In genomic region chr2:224927671-224928173, GRCh38 we compare ENCODE assay signal across 8 cellular contexts.
DNase-seq lines count a peak whose midpoint lies in the region; ATAC-seq and TF ChIP-seq lines count a peak whose summit lies in the region.

No MANE protein-coding gene starts in this region.

- peak overlapping the region; percentile 92 for H3K27ac Mint-ChIP-seq in activated CD4-positive, alpha-beta memory T cell treated with anti-CD3 and anti-CD28 coated beads, Interleukin-2, amount 10 ng/mL, durations not matched to agents 7 days and 5 days

- CTCF ChIA-PET in activated CD4-positive, alpha-beta memory T cell treated with anti-CD3 and anti-CD28 coated beads, Interleukin-2, amount 10 ng/mL, durations not matched to agents 7 days and 5 days (lab: Charles Lee), result interaction anchor here (1.4 to 2.7 kb wide), 10 partner anchors 9 to 74 kb away, joined by 4 to 13 read pairs (median 6); no protein-coding TSS in a partner anchor

- H3K9me3 Mint-ChIP-seq in activated CD4-positive, alpha-beta memory T cell treated with anti-CD3 and anti-CD28 coated beads, Interleukin-2, amount 10 ng/mL, durations not matched to agents 7 days and 5 days, result no peaks in the 10 kb centered on the region

- H3K27ac ChIP-seq in esophagus squamous epithelium, result peak overlapping the region; percentile 24 to 86 (median 70)

- WGBS in esophagus squamous epithelium, 2 donors, result 38 to 60% methylated on average over 5 to 6 of the region's 7 CpGs

- H3K4me3 ChIP-seq in Jurkat, Clone E6-1 (ENCODE audit: low read length), result no peak overlapping the region
- no peak overlapping the region for H3K4me3 ChIP-seq in esophagus squamous epithelium

- no peak for TF ChIP-seq CTCF in esophagus squamous epithelium (IDR thresholded peaks at IDR 0.05)
- no peak for TF ChIP-seq CTCF in GM10266 (IDR thresholded peaks at IDR 0.05; ENCODE audit: control insufficient read depth, insufficient read depth, low read depth, missing control alignments)

- no peaks in the 10 kb centered on the region for H3K36me3 ChIP-seq in esophagus squamous epithelium

- no peaks in the 10 kb centered on the region for H3K27me3 Mint-ChIP-seq in activated CD4-positive, alpha-beta memory T cell treated with anti-CD3 and anti-CD28 coated beads, Interleukin-2, amount 10 ng/mL, durations not matched to agents 7 days and 5 days

- peak; percentile 78 for DNase-seq in Jurkat, Clone E6-1 (ENCODE audit: low read depth, low spot score)
- DNase-seq in activated CD4-positive, alpha-beta memory T cell treated with anti-CD3 and anti-CD28 coated beads, Interleukin-2, amount 10 ng/mL, durations not matched to agents 7 days and 5 days, result peak; percentile 83
- DNase-seq in esophagus squamous epithelium (lab: John Stamatoyannopoulos, UW) (no peak), EL (no peak), GM10266 (ENCODE audit: extremely low spot score) (no peak)
- peak; percentile 21 to 31 for DNase-seq in stimulated activated CD8-positive, alpha-beta memory T cell treated with anti-CD3 and anti-CD28 coated beads, Interleukin-4, amount 100 ng/mL, for 4 hours (ENCODE audit: low read depth in 2 of 2, low spot score in 1 of 2)

- ATAC-seq in GM21390 (IDR thresholded peaks at IDR 0.05; ENCODE audit: unreplicated experiment), result no peak
- ATAC-seq in GM19397 (IDR thresholded peaks at IDR 0.05; ENCODE audit: unreplicated experiment), result no peak

- H3K4me1 Mint-ChIP-seq in activated CD4-positive, alpha-beta memory T cell treated with anti-CD3 and anti-CD28 coated beads, Interleukin-2, amount 10 ng/mL, durations not matched to agents 7 days and 5 days, result peaks cover 99% of the 10 kb centered on the region

- intact Hi-C loops in esophagus squamous epithelium (cut with DNase I), result no loop called here

- H3K36me3 Mint-ChIP-seq in activated CD4-positive, alpha-beta memory T cell treated with anti-CD3 and anti-CD28 coated beads, Interleukin-2, amount 10 ng/mL, durations not matched to agents 7 days and 5 days (ENCODE audit: low read depth), result peaks cover 95% of the 10 kb centered on the region

- H3K4me3 Mint-ChIP-seq in activated CD4-positive, alpha-beta memory T cell treated with anti-CD3 and anti-CD28 coated beads, Interleukin-2, amount 10 ng/mL, durations not matched to agents 7 days and 5 days, result peak overlapping the region; percentile 46

- POLR2A ChIA-PET in activated CD4-positive, alpha-beta memory T cell treated with anti-CD3 and anti-CD28 coated beads, Interleukin-2, amount 10 ng/mL, durations not matched to agents 7 days and 5 days (lab: Charles Lee), result interaction anchor here (0.7 to 11.6 kb wide), 14 partner anchors 16 to 1908 kb away, joined by 3 to 546 read pairs (median 6); partner anchors contain the start of genes CUL3, DOCK10 and RHBDD1

- H3K27me3 ChIP-seq in esophagus squamous epithelium, result no peaks in the 10 kb centered on the region

- peak in 1 of 4 donors; percentile 37 for TF ChIP-seq POLR2A in esophagus squamous epithelium (IDR thresholded peaks at IDR 0.05)

- no peaks in the 10 kb centered on the region for H3K9me3 ChIP-seq in esophagus squamous epithelium

- peaks cover 0 to 60% (median 12%) of the 10 kb centered on the region in 3 donors for H3K4me1 ChIP-seq in esophagus squamous epithelium

Comparison
In these comparisons a context has a peak if more than half of its experiments do, and no peak if none do; other contexts are left out.
1. DNase-seq: peak in Jurkat, Clone E6-1 (single experiment), activated CD4-positive, alpha-beta memory T cell treated with anti-CD3 and anti-CD28 coated beads, Interleukin-2, amount 10 ng/mL, durations not matched to agents 7 days and 5 days (single experiment) and stimulated activated CD8-positive, alpha-beta memory T cell treated with anti-CD3 and anti-CD28 coated beads, Interleukin-4, amount 100 ng/mL, for 4 hours (2 of 2); none in esophagus squamous epithelium (single experiment), EL (single experiment) and GM10266 (single experiment).